Comparison of ENCODE assay signal across 8 cellular contexts in the genomic region with DNA sequence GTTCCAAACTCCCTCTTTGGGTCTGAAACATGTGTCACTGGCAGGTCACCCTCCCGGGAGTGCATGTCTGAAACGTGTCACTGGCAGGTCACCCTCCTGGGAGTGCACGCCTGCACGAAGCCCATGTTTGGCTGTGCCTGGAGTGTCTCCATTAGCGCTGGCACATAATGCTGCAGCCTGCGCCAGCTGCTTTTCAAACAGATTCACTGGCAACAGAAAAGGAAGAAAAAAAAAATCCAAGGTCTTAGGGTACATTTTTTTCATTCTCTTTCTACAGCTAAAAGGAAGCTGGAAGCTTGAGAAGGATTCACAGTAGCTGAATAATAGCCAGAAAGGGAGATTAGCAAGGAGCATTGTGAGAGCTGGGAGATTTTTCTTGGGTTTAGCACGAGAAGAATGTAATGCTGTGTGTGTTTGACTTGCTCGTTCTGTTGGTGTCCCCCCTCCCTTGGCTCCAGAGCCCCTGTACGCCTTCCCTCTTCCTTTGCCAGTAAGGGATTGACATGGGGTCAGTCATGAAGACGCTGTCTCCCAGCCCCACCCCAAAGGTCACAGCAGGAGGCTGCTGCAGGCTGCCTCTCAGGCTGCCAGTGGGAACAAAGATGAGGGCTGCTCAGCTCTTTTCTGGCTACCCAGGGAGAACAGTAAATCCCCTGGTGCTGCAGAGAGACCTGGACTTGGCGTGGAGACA. TPM values are rescaled to one million over a fixed set of nuclear protein-coding genes. Genes with fewer than 3 reads are reported as not detected.
DNase-seq lines count a peak whose midpoint lies in the region; TF ChIP-seq lines count a peak whose summit lies in the region.

No MANE protein-coding gene starts in this region.

- TF ChIP-seq CTCF in brain (conservative IDR thresholded peaks at IDR 0.05) (no peak), GM13976 (IDR thresholded peaks at IDR 0.05; ENCODE audit: borderline replicate concordance, control extremely low read depth, extremely low read depth, insufficient read depth, missing control alignments) (no peak)

- peak overlapping the region; percentile 87 to 99 (median 95) for H3K27ac Mint-ChIP-seq in brain
- H3K27ac Mint-ChIP-seq in T-helper 2 cell treated with Interferon-gamma antibody and Interleukin-4, amounts not matched to agents 5 μg/mL and 100 μg/mL, for 36 hours = no peak overlapping the region

- peak overlapping the region; percentile 72 to 81 (median 75) for H3K4me3 Mint-ChIP-seq in brain
- no peak overlapping the region for H3K4me3 Mint-ChIP-seq in T-helper 2 cell treated with Interferon-gamma antibody and Interleukin-4, amounts not matched to agents 5 μg/mL and 100 μg/mL, for 36 hours

- peaks cover 0 to 2% (median 0%) of the 10 kb centered on the region in 3 donors for H3K9me3 ChIP-seq in skeletal muscle tissue (ENCODE audit: control insufficient read depth in 3 of 3, low read length in 3 of 3)
- H3K9me3 ChIP-seq in SJCRH30 (replicated peaks) = no peaks in the 10 kb centered on the region

- in situ Hi-C loops in GM13976 (cut with MboI; ENCODE audit: low sequenced_read_pairs, unreplicated experiment) = no loop called here

- no peaks in the 10 kb centered on the region for H3K36me3 ChIP-seq in skeletal muscle tissue (ENCODE audit: control insufficient read depth in 3 of 3, insufficient read depth in 3 of 3, low read length in 3 of 3)
- no peaks in the 10 kb centered on the region for H3K36me3 ChIP-seq in SJCRH30

- H3K9me3 Mint-ChIP-seq in brain = peaks cover 11 to 37% (median 26%) of the 10 kb centered on the region in 5 experiments
- no peaks in the 10 kb centered on the region for H3K9me3 Mint-ChIP-seq in T-helper 2 cell treated with Interferon-gamma antibody and Interleukin-4, amounts not matched to agents 5 μg/mL and 100 μg/mL, for 36 hours

- peak; percentile 55 for DNase-seq in LHCN-M2 (ENCODE audit: low read depth)
- peak; percentile 42 for DNase-seq in iPS-NIHi11 (ENCODE audit: low spot score)
- DNase-seq in SJCRH30 = no peak
- DNase-seq in T-helper 2 cell treated with Interferon-gamma antibody and Interleukin-4, amounts not matched to agents 5 μg/mL and 100 μg/mL, for 36 hours (ENCODE audit: low spot score) = no peak
- DNase-seq in effector CD4-positive, alpha-beta T cell = no peak
- no peak for DNase-seq in GM13976 (ENCODE audit: low spot score)

- H3K4me1 ChIP-seq in skeletal muscle tissue (ENCODE audit: control insufficient read depth in 3 of 3, insufficient read depth in 3 of 3, low read length in 3 of 3) (peaks cover 22 to 25% (median 25%) of the 10 kb centered on the region in 3 donors), SJCRH30 (no peaks in the 10 kb centered on the region)

- no peaks in the 10 kb centered on the region for H3K27me3 Mint-ChIP-seq in brain
- peaks cover 3% of the 10 kb centered on the region for H3K27me3 Mint-ChIP-seq in T-helper 2 cell treated with Interferon-gamma antibody and Interleukin-4, amounts not matched to agents 5 μg/mL and 100 μg/mL, for 36 hours (ENCODE audit: low read depth)

- H3K4me1 Mint-ChIP-seq in brain = peaks cover 45% of the 10 kb centered on the region
- no peaks in the 10 kb centered on the region for H3K4me1 Mint-ChIP-seq in T-helper 2 cell treated with Interferon-gamma antibody and Interleukin-4, amounts not matched to agents 5 μg/mL and 100 μg/mL, for 36 hours (ENCODE audit: low read depth)

- peak overlapping the region; percentile 43 to 78 (median 75) for H3K9ac ChIP-seq in skeletal muscle tissue (ENCODE audit: low read depth in 1 of 3, low read length in 3 of 3)

- H3K36me3 Mint-ChIP-seq in brain = peaks cover 7% of the 10 kb centered on the region
- H3K36me3 Mint-ChIP-seq in T-helper 2 cell treated with Interferon-gamma antibody and Interleukin-4, amounts not matched to agents 5 μg/mL and 100 μg/mL, for 36 hours (ENCODE audit: low read depth) = no peaks in the 10 kb centered on the region

- H3K27ac ChIP-seq in skeletal muscle tissue (ENCODE audit: low read depth, low read length) (peak overlapping the region; percentile 62), SJCRH30 (no peak overlapping the region)

- H3K27me3 ChIP-seq in skeletal muscle tissue (ENCODE audit: control insufficient read depth in 3 of 3, insufficient read depth in 3 of 3, low read length in 3 of 3) (no peaks in the 10 kb centered on the region), SJCRH30 (no peaks in the 10 kb centered on the region)

- H3K4me3 ChIP-seq in skeletal muscle tissue (ENCODE audit: low read length in 3 of 3) = peak overlapping the region; percentile 52 to 66 (median 59)
- no peak overlapping the region for H3K4me3 ChIP-seq in SJCRH30

RNA-seq across cellular contexts. Expression of gene TLR3, which starts 39.1 kb away (rescaled TPM):
- total RNA-seq in LHCN-M2 (2014; rRNA removed) (4.9 and 5.4 TPM in 2 replicates), skeletal muscle tissue (1.0 TPM)
- polyA plus RNA-seq in LHCN-M2 (2012) = 1.3 TPM
- 0.36 TPM for polyA plus RNA-seq in brain (ENCODE audit: insufficient read depth, low read depth, low replicate concordance)
- total RNA-seq in SJCRH30 (2014; rRNA removed; shearing (Covaris generic)) = not detected in 2 replicates

Comparison
In these comparisons a context has a peak if more than half of its experiments do, and no peak if none do; other contexts are left out.
1. DNase-seq: peak in LHCN-M2 (single experiment) and iPS-NIHi11 (single experiment); none in SJCRH30 (0 of 2), T-helper 2 cell treated with Interferon-gamma antibody and Interleukin-4, amounts not matched to agents 5 μg/mL and 100 μg/mL, for 36 hours (single experiment), effector CD4-positive, alpha-beta T cell (single experiment) and GM13976 (single experiment).